Comparison of ENCODE assay signal across 6 cellular contexts in genomic region chr19:35716735-35716984, GRCh38. TPM values are rescaled to one million over a fixed set of nuclear protein-coding genes. Genes with fewer than 3 reads are reported as not detected.
DNase-seq lines count a peak whose midpoint lies in the region; ATAC-seq, FAIRE-seq and TF ChIP-seq lines count a peak whose summit lies in the region.

No MANE protein-coding gene starts in this region.

- H2AFZ ChIP-seq in GM23248: peak overlapping the region; percentile 90

- H3F3A ChIP-seq in GM23248 (ENCODE audit: insufficient read depth): no peaks in the 10 kb centered on the region; the same call in 1 of the 2 replicates

- peak in 1 of 2 experiments; percentile 52; a peak in 4 of 6 replicates for ATAC-seq in A549

- TF ChIP-seq CTCF in A549 (IDR thresholded peaks at IDR 0.05) (no peak), adrenal gland (IDR thresholded peaks at IDR 0.05) (no peak)

- no peaks in the 10 kb centered on the region for H4K20me1 ChIP-seq in GM23248 (ENCODE audit: insufficient read depth)

- CTCF ChIA-PET in A549 (lab: Yijun Ruan, JAX): interaction anchor here (1.0 to 6.6 kb wide), 6 partner anchors 10 to 168 kb away, joined by 5 to 161 read pairs (median 36); partner anchors contain the start of gene ZBTB32

- TF ChIP-seq RAD21 in A549 (conservative IDR thresholded peaks at IDR 0.05 in 1 of 2, IDR thresholded peaks at IDR 0.05 in 1 of 2): no peak

- H3K27me3 ChIP-seq in GM23248 (replicated peaks; ENCODE audit: insufficient read depth) (no peaks in the 10 kb centered on the region), adrenal gland (no peaks in the 10 kb centered on the region), mucosa of stomach (ENCODE audit: control insufficient read depth, insufficient read depth, low read length) (no peaks in the 10 kb centered on the region)

- H3K9ac ChIP-seq in GM23248 (peak overlapping the region; percentile 74), mucosa of stomach (ENCODE audit: low read length) (peak overlapping the region; percentile 76)

- peak overlapping the region; percentile 87 for H3K4me3 ChIP-seq in A549
- H3K4me3 ChIP-seq in GM23248: peak overlapping the region; percentile 82
- peak overlapping the region; percentile 0 to 99 (median 56) for H3K4me3 ChIP-seq in adrenal gland
- H3K4me3 ChIP-seq in mucosa of stomach (ENCODE audit: low read length): peak overlapping the region; percentile 44

- POLR2A ChIA-PET in A549 (lab: Yijun Ruan, JAX): no interaction called here

- H3K36me3 ChIP-seq in GM23248 (ENCODE audit: low read depth) (no peaks in the 10 kb centered on the region), adrenal gland (replicated peaks in 1 of 2) (peaks cover 0 to 17% of the 10 kb centered on the region in 2 donors), mucosa of stomach (ENCODE audit: control insufficient read depth, insufficient read depth, low read length) (no peaks in the 10 kb centered on the region)

- intact Hi-C loops in adrenal gland (cut with DNase I): loop anchor here in 1 of 2 donors (2.0 to 10.0 kb wide), 2 partner anchors 22 to 172 kb away; partner anchors contain the start of gene TMEM147

- in situ Hi-C loops in GM23248 (cut with MboI): no loop called here

- H3K27ac ChIP-seq in A549: peak overlapping the region; percentile 91 to 98
- peak overlapping the region; percentile 38 for H3K27ac ChIP-seq in GM23248
- peak overlapping the region; percentile 50 to 99 (median 70) for H3K27ac ChIP-seq in adrenal gland

- peaks cover 20% of the 10 kb centered on the region for H3K4me1 ChIP-seq in A549
- H3K4me1 ChIP-seq in GM23248 (ENCODE audit: insufficient read depth): no peaks in the 10 kb centered on the region
- peaks cover 21 to 26% of the 10 kb centered on the region in 2 donors for H3K4me1 ChIP-seq in adrenal gland (replicated peaks in 1 of 2)
- H3K4me1 ChIP-seq in mucosa of stomach (ENCODE audit: control insufficient read depth, insufficient read depth, low read length): peaks cover 22% of the 10 kb centered on the region

- TF ChIP-seq EP300 in A549 (IDR thresholded peaks at IDR 0.05): no peak

- peak overlapping the region; percentile 89 for H3K4me2 ChIP-seq in A549
- peak overlapping the region; percentile 86 for H3K4me2 ChIP-seq in GM23248 (ENCODE audit: unreplicated experiment)

- 2% methylated on average over 20 of the region's 20 CpGs for WGBS in A549 (ENCODE audit: missing lambda C conversion rate)
- 1 to 2% methylated on average over 14 to 20 of the region's 20 CpGs for WGBS in GM23248 (ENCODE audit: low coverage in 1 of 2, low lambda C conversion rate in 2 of 2, missing lambda C conversion rate in 2 of 2), 2 experiments
- 0 to 1% (median 0%) methylated on average over 8 to 20 of the region's 20 CpGs for WGBS in adrenal gland, 4 donors

- DNase-seq in A549 (ENCODE audit: low read depth in 1 of 2, low spot score in 1 of 2) (no peak), GM23248 (no peak), adrenal gland (peak in 1 of 7 donors; percentile 72), NCI-H2196 treated with DMSO at 0.1 percent for 48 hours (lab: John Stamatoyannopoulos, UW; ENCODE audit: unreplicated experiment) (no peak)
- no peak for DNase-seq in stimulated activated naive CD4-positive, alpha-beta T cell (lab: John Stamatoyannopoulos, UW)

- H3K79me2 ChIP-seq in GM23248 (ENCODE audit: insufficient read depth): peaks cover 41% of the 10 kb centered on the region

- peak; percentile 96 for FAIRE-seq in A549 (lab: Jason Lieb, UNC)

- TF ChIP-seq POLR2A in A549 (IDR thresholded peaks at IDR 0.05; ENCODE audit: low read length) (peak; percentile 16; the same call in 1 of the 2 replicates), adrenal gland (IDR thresholded peaks at IDR 0.05) (peak in 1 of 2 donors; percentile 4)

- H3K9me3 ChIP-seq in A549 (no peaks in the 10 kb centered on the region), GM23248 (ENCODE audit: low read depth) (no peaks in the 10 kb centered on the region), adrenal gland (replicated peaks in 1 of 3) (no peaks in the 10 kb centered on the region), mucosa of stomach (ENCODE audit: control insufficient read depth, low read length) (no peaks in the 10 kb centered on the region)

- H3K9me2 ChIP-seq in GM23248 (ENCODE audit: insufficient read depth): no peaks in the 10 kb centered on the region

TF ChIP-seq in A549, 52 proteins besides CTCF, POLR2A, EP300 and RAD21 (continues in another document):
- TF ChIP-seq HOXB5 (CRISPR knock-in tag; IDR thresholded peaks at IDR 0.05) (0 out of 2 replicates have a peak, but pooled peaks have one; percentile 64), SMC3 (IDR thresholded peaks at IDR 0.05) (no peak), CEBPB (IDR thresholded peaks at IDR 0.05) (no peak), RARB (CRISPR knock-in tag; IDR thresholded peaks at IDR 0.05) (no peak), HOXB13 (CRISPR knock-in tag; IDR thresholded peaks at IDR 0.05; ENCODE audit: low read depth) (no peak), EHF (CRISPR knock-in tag; IDR thresholded peaks at IDR 0.05) (no peak), HDAC2 (IDR thresholded peaks at IDR 0.05) (no peak), NPAS2 (CRISPR knock-in tag; IDR thresholded peaks at IDR 0.05; ENCODE audit: borderline replicate concordance) (no peak), ESRRA (IDR thresholded peaks at IDR 0.05; ENCODE audit: borderline replicate concordance, low read length) (0 out of 2 replicates have a peak, but pooled peaks have one; percentile 39), FOXS1 (CRISPR knock-in tag; IDR thresholded peaks at IDR 0.05) (no peak)

RNA-seq across cellular contexts. Expression of gene KMT2B, which starts 1.1 kb away (rescaled TPM):
- polyA plus RNA-seq in A549 (2011; rRNA removed): 17.8 and 25.1 TPM in 2 replicates
- polyA plus RNA-seq in A549 (2012; cell fraction: cytosol; rRNA removed): 62.0 and 72.8 TPM in 2 replicates
- 351 and 378 TPM in 2 replicates for polyA plus RNA-seq in A549 (2012; cell fraction: nucleus; rRNA removed)
- polyA plus RNA-seq in A549 (2017; fragmentation: RNase III; extraction: RNeasy Plus Mini Kit Qiagen cat#74134 plus additional on column Dnase treatment): 39.4 to 40.8 TPM (median 39.9 TPM) in 3 replicates
- 30.8 and 32.3 TPM in 2 replicates for polyA minus RNA-seq in A549 (2011; rRNA and poly(A)+ RNA removed)
- 6.8 and 7.5 TPM in 2 replicates for total RNA-seq in GM23248 (2014; rRNA removed; shearing (Covaris generic))
- 4.0 and 4.1 TPM in 2 replicates for polyA plus RNA-seq in GM23248 (2016; fragmentation: Nextera tagmentation; extraction: Ambion mirVana)
- total RNA-seq in adrenal gland: 10 to 100 TPM; 18.1 to 41.8 (median 22.6) TPM
- 10 to 100 TPM; 10.1 to 97.3 (median 70.3) TPM for polyA plus RNA-seq in adrenal gland

RNA-seq across cellular contexts. Expression of gene ZBTB32, which starts 12.3 kb away (rescaled TPM):
- not detected in 2 replicates for polyA plus RNA-seq in A549 (2011; rRNA removed)
- polyA plus RNA-seq in A549 (2012; cell fraction: cytosol; rRNA removed): not detected in 2 replicates
- polyA plus RNA-seq in A549 (2012; cell fraction: nucleus; rRNA removed): not detected in 2 replicates
- polyA plus RNA-seq in A549 (2017; fragmentation: RNase III; extraction: RNeasy Plus Mini Kit Qiagen cat#74134 plus additional on column Dnase treatment): not detected in 3 replicates
- polyA minus RNA-seq in A549 (2011; rRNA and poly(A)+ RNA removed): not detected in 2 replicates
- not detected in 2 replicates for total RNA-seq in GM23248 (2014; rRNA removed; shearing (Covaris generic))
- polyA plus RNA-seq in GM23248 (2016; fragmentation: Nextera tagmentation; extraction: Ambion mirVana): not detected in 2 replicates
- total RNA-seq in adrenal gland: under 1 TPM in 1 of 8 donors, not detected in 7; 0.38 TPM
- under 1 TPM in 2 of 3 donors, not detected in 1; 0.27 to 0.40 TPM for polyA plus RNA-seq in adrenal gland

RNA-seq across cellular contexts. Expression of gene IGFLR1, which starts 25.6 kb away (rescaled TPM):
- polyA plus RNA-seq in A549 (2011; rRNA removed) (5.7 and 6.4 TPM in 2 replicates), A549 (2017; fragmentation: RNase III; extraction: RNeasy Plus Mini Kit Qiagen cat#74134 plus additional on column Dnase treatment) (13.4 to 15.9 TPM (median 14.4 TPM) in 3 replicates), GM23248 (2016; fragmentation: Nextera tagmentation; extraction: Ambion mirVana) (3.2 and 3.3 TPM in 2 replicates), adrenal gland (10 to 100 TPM in 2 of 3 donors, 1 to 10 TPM in 1; 5.3 to 32.3 (median 21.5) TPM)
- 15.7 and 23.3 TPM in 2 replicates for polyA plus RNA-seq in A549 (2012; cell fraction: cytosol; rRNA removed)
- 21.1 and 28.1 TPM in 2 replicates for polyA plus RNA-seq in A549 (2012; cell fraction: nucleus; rRNA removed)
- polyA minus RNA-seq in A549 (2011; rRNA and poly(A)+ RNA removed): 3.1 and 5.9 TPM in 2 replicates
- 1.4 TPM in 1 of 2 replicates, not detected in the other for total RNA-seq in GM23248 (2014; rRNA removed; shearing (Covaris generic))
- total RNA-seq in adrenal gland: 10 to 100 TPM in 6 of 8 donors, 1 to 10 TPM in 2; 7.7 to 35.3 (median 14.7) TPM

RNA-seq across cellular contexts. Expression of gene U2AF1L4, which starts 28.6 kb away (rescaled TPM):
- polyA plus RNA-seq in A549 (2011; rRNA removed) (29.6 and 41.1 TPM in 2 replicates), A549 (2017; fragmentation: RNase III; extraction: RNeasy Plus Mini Kit Qiagen cat#74134 plus additional on column Dnase treatment) (39.0 to 45.6 TPM (median 42.8 TPM) in 3 replicates), GM23248 (2016; fragmentation: Nextera tagmentation; extraction: Ambion mirVana) (23.1 and 25.3 TPM in 2 replicates), adrenal gland (100 to 1,000 TPM in 2 of 3 donors, 10 to 100 TPM in 1; 30.3 to 255 (median 104) TPM)
- polyA plus RNA-seq in A549 (2012; cell fraction: cytosol; rRNA removed): 45.9 and 47.2 TPM in 2 replicates
- 111 and 144 TPM in 2 replicates for polyA plus RNA-seq in A549 (2012; cell fraction: nucleus; rRNA removed)
- 27.7 and 30.5 TPM in 2 replicates for polyA minus RNA-seq in A549 (2011; rRNA and poly(A)+ RNA removed)
- total RNA-seq in GM23248 (2014; rRNA removed; shearing (Covaris generic)): 10.7 and 18.8 TPM in 2 replicates
- total RNA-seq in adrenal gland: 10 to 100 TPM; 14.8 to 55.0 (median 31.0) TPM

RNA-seq across cellular contexts. Expression of gene PSENEN, which starts 28.8 kb away (rescaled TPM):
- polyA plus RNA-seq in A549 (2011; rRNA removed): 111 and 133 TPM in 2 replicates
- 171 and 192 TPM in 2 replicates for polyA plus RNA-seq in A549 (2012; cell fraction: cytosol; rRNA removed)
- 102 and 137 TPM in 2 replicates for polyA plus RNA-seq in A549 (2012; cell fraction: nucleus; rRNA removed)
- 191 to 203 TPM (median 197 TPM) in 3 replicates for polyA plus RNA-seq in A549 (2017; fragmentation: RNase III; extraction: RNeasy Plus Mini Kit Qiagen cat#74134 plus additional on column Dnase treatment)
- 71.3 and 103 TPM in 2 replicates for polyA minus RNA-seq in A549 (2011; rRNA and poly(A)+ RNA removed)
- total RNA-seq in GM23248 (2014; rRNA removed; shearing (Covaris generic)): 15.7 and 21.6 TPM in 2 replicates
- polyA plus RNA-seq in GM23248 (2016; fragmentation: Nextera tagmentation; extraction: Ambion mirVana): 99.7 and 108 TPM in 2 replicates
- total RNA-seq in adrenal gland: 10 to 100 TPM; 29.5 to 88.2 (median 63.0) TPM
- 100 to 1,000 TPM in 2 of 3 donors, 10 to 100 TPM in 1; 93.1 to 230 (median 174) TPM for polyA plus RNA-seq in adrenal gland

Comparison
In these comparisons a context has a peak if more than half of its experiments do, and no peak if none do; other contexts are left out.
1. H3K27ac ChIP-seq: peak in every context shown above with its lines; median percentile 94 in A549; 70 in adrenal gland; 38 in GM23248.